35 cellular contexts compared by ENCODE assay signal in the genomic region with DNA sequence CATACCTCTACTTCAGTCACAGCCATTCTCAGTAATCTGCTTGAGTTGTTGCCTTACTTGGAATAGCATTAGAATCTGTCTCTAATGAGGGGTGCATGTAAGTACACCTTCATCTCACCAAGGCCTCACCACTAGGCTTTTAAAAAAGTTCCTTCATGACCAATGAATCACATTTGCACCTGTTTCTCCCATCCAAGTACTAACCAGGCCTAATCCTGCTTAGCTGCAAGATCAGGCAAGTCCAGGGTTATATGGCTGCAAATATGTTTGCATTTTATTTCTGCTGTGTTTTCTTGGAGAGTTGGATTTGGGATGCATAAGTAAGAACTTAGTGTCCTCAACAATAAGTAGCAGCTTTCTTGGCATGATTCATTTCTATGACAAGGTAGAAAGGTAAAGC.
"Had no signal": no experiment of that assay in that cellular context is flagged by ENCODE, and none has a peak within 500 bp of the region (broad histone marks: within the 10 kb centered on the region; RNA-seq: fewer than 3 reads in every experiment).

No MANE protein-coding gene starts in this region.

- H3K9me3 ChIP-seq: adrenal gland, body of pancreas, gastrocnemius medialis had no signal

- DNase-seq: activated B cell treated with CpG ODN at 0.5 μM for 24 hours; activated CD4-positive, alpha-beta T cell treated with anti-CD3 and anti-CD28 coated beads for 48 hours; activated CD4-positive, alpha-beta T cell treated with anti-CD3 and anti-CD28 coated beads, Interleukin-2, amount 50 U/mL, for 1 hour; activated CD4-positive, alpha-beta T cell treated with anti-CD3 and anti-CD28 coated beads, Interleukin-2, amount 50 U/mL, for 48 hours; activated CD8-positive, alpha-beta memory T cell treated with anti-CD3 and anti-CD28 coated beads for 24 hours; activated CD8-positive, alpha-beta T cell treated with anti-CD3 and anti-CD28 coated beads for 36 hours; activated effector memory CD4-positive, alpha-beta T cell treated with anti-CD3 and anti-CD28 coated beads, Interleukin-2, amount 50 U/mL, for 16 hours; activated naive CD4-positive, alpha-beta T cell treated with anti-CD3 and anti-CD28 coated beads for 36 hours; activated naive CD8-positive, alpha-beta T cell treated with anti-CD3 and anti-CD28 coated beads for 36 hours; activated naive CD8-positive, alpha-beta T cell treated with anti-CD3 and anti-CD28 coated beads, Interleukin-2, amount 50 U/mL, for 24 hours; activated T-cell treated with anti-CD3 and anti-CD28 coated beads, Interleukin-2, amount 50 U/mL, for 48 hours; adrenal gland; amygdala; aorta; body of pancreas; cortex of kidney; dermis blood vessel endothelial cell; effector CD4-positive, alpha-beta T cell; effector memory CD8-positive, alpha-beta T cell; foreskin fibroblast; gastrocnemius medialis; glutamatergic neuron; heart left ventricle; T-helper 1 cell; T-helper 17 cell; T1000; WERI-Rb-1 had no signal

- ATAC-seq: activated CD4-positive, CD25-positive, alpha-beta regulatory T cell treated with anti-CD3 and anti-CD28 coated beads, Interleukin-2, amount 50 U/mL, for 24 hours; activated CD8-positive, alpha-beta T cell treated with anti-CD3 and anti-CD28 coated beads for 36 hours; activated naive CD8-positive, alpha-beta T cell treated with anti-CD3 and anti-CD28 coated beads, Interleukin-2, amount 50 U/mL, for 24 hours; body of pancreas; effector memory CD8-positive, alpha-beta T cell; gastrocnemius medialis; heart left ventricle; T-helper 17 cell had no signal

- H3K9me3 Mint-ChIP-seq: activated B cell treated with CpG ODN at 0.5 μM for 24 hours; activated naive CD4-positive, alpha-beta T cell treated with anti-CD3 and anti-CD28 coated beads for 36 hours; activated naive CD4-positive, alpha-beta T cell treated with anti-CD3 and anti-CD28 coated beads, Interleukin-2, amount 50 U/mL, for 24 hours; activated naive CD8-positive, alpha-beta T cell treated with anti-CD3 and anti-CD28 coated beads for 36 hours; activated T-helper 1 cell treated with anti-CD3 and anti-CD28 coated beads, Interleukin-12 subunit alpha, Interleukin-12 subunit beta, Interleukin-2, Interleukin-4 antibody, amounts not matched to agents 30 ng/mL and 10 ng/mL and 1 ng/mL, durations not matched to agents 14 hours and 24 hours and 36 hours; activated T-helper 2 cell treated with anti-CD3 and anti-CD28 coated beads, Interferon-gamma antibody, Interleukin-2, Interleukin-4, amounts not matched to agents 10 μg/mL and 5 μg/mL and 100 μg/mL, durations not matched to agents 14 hours and 24 hours and 36 hours; T-helper 2 cell treated with Interferon-gamma antibody and Interleukin-4, amounts not matched to agents 5 μg/mL and 100 μg/mL, for 36 hours had no signal

- H3K4me3 Mint-ChIP-seq: activated B cell treated with CpG ODN at 0.5 μM for 24 hours; activated CD8-positive, alpha-beta T cell treated with anti-CD3 and anti-CD28 coated beads for 36 hours; activated naive CD4-positive, alpha-beta T cell treated with anti-CD3 and anti-CD28 coated beads for 36 hours; activated naive CD4-positive, alpha-beta T cell treated with anti-CD3 and anti-CD28 coated beads, Interleukin-2, amount 50 U/mL, for 24 hours; activated naive CD8-positive, alpha-beta T cell treated with anti-CD3 and anti-CD28 coated beads for 36 hours; activated naive CD8-positive, alpha-beta T cell treated with anti-CD3 and anti-CD28 coated beads, Interleukin-2, amount 50 U/mL, for 24 hours; activated T-helper 1 cell treated with anti-CD3 and anti-CD28 coated beads, Interleukin-12 subunit alpha, Interleukin-12 subunit beta, Interleukin-2, Interleukin-4 antibody, amounts not matched to agents 30 ng/mL and 10 ng/mL and 1 ng/mL, durations not matched to agents 14 hours and 24 hours and 36 hours; central memory CD8-positive, alpha-beta T cell; effector memory CD8-positive, alpha-beta T cell; T-helper 17 cell; T-helper 2 cell treated with Interferon-gamma antibody and Interleukin-4, amounts not matched to agents 5 μg/mL and 100 μg/mL, for 36 hours had no signal

- H3K4me1 Mint-ChIP-seq: activated B cell treated with CpG ODN at 0.5 μM for 24 hours; activated naive CD4-positive, alpha-beta T cell treated with anti-CD3 and anti-CD28 coated beads, Interleukin-2, amount 50 U/mL, for 24 hours; activated naive CD8-positive, alpha-beta T cell treated with anti-CD3 and anti-CD28 coated beads for 36 hours; activated naive CD8-positive, alpha-beta T cell treated with anti-CD3 and anti-CD28 coated beads, Interleukin-2, amount 50 U/mL, for 24 hours; central memory CD8-positive, alpha-beta T cell; T-helper 17 cell had no signal

- FAIRE-seq: colon had no signal

- H3K27ac Mint-ChIP-seq: activated B cell treated with CpG ODN at 0.5 μM for 24 hours; activated CD8-positive, alpha-beta T cell treated with anti-CD3 and anti-CD28 coated beads for 36 hours; activated naive CD4-positive, alpha-beta T cell treated with anti-CD3 and anti-CD28 coated beads for 36 hours; activated naive CD4-positive, alpha-beta T cell treated with anti-CD3 and anti-CD28 coated beads, Interleukin-2, amount 50 U/mL, for 24 hours; activated naive CD8-positive, alpha-beta T cell treated with anti-CD3 and anti-CD28 coated beads for 36 hours; activated naive CD8-positive, alpha-beta T cell treated with anti-CD3 and anti-CD28 coated beads, Interleukin-2, amount 50 U/mL, for 24 hours; activated T-helper 1 cell treated with anti-CD3 and anti-CD28 coated beads, Interleukin-12 subunit alpha, Interleukin-12 subunit beta, Interleukin-2, Interleukin-4 antibody, amounts not matched to agents 30 ng/mL and 10 ng/mL and 1 ng/mL, durations not matched to agents 14 hours and 24 hours and 36 hours; activated T-helper 2 cell treated with anti-CD3 and anti-CD28 coated beads, Interferon-gamma antibody, Interleukin-2, Interleukin-4, amounts not matched to agents 10 μg/mL and 5 μg/mL and 100 μg/mL, durations not matched to agents 14 hours and 24 hours and 36 hours; effector memory CD8-positive, alpha-beta T cell; T-helper 17 cell; T-helper 2 cell treated with Interferon-gamma antibody and Interleukin-4, amounts not matched to agents 5 μg/mL and 100 μg/mL, for 36 hours had no signal

- H3K36me3 Mint-ChIP-seq: activated naive CD4-positive, alpha-beta T cell treated with anti-CD3 and anti-CD28 coated beads, Interleukin-2, amount 50 U/mL, for 24 hours; activated naive CD8-positive, alpha-beta T cell treated with anti-CD3 and anti-CD28 coated beads for 36 hours had no signal

- H3K4me1 ChIP-seq: adrenal gland, body of pancreas, gastrocnemius medialis, heart left ventricle had no signal

- H3K27me3 Mint-ChIP-seq: activated B cell treated with CpG ODN at 0.5 μM for 24 hours; activated CD8-positive, alpha-beta T cell treated with anti-CD3 and anti-CD28 coated beads for 36 hours; central memory CD8-positive, alpha-beta T cell; effector memory CD8-positive, alpha-beta T cell; T-helper 17 cell had no signal

- H3K27me3 ChIP-seq: adrenal gland, body of pancreas, gastrocnemius medialis, heart left ventricle had no signal

- H3K4me3 ChIP-seq: adrenal gland, body of pancreas, gastrocnemius medialis, heart left ventricle had no signal

- H3K36me3 ChIP-seq: adrenal gland, gastrocnemius medialis, heart left ventricle, WERI-Rb-1 had no signal

- H3K27ac ChIP-seq: adrenal gland, body of pancreas, epithelial cell of prostate, gastrocnemius medialis, heart left ventricle, WERI-Rb-1 had no signal
